8 cellular contexts compared by ENCODE assay signal in genomic region chr5:39057745-39058144, GRCh38. TPM values are rescaled to one million over a fixed set of nuclear protein-coding genes. Genes with fewer than 3 reads are reported as not detected.
DNase-seq lines count a peak whose midpoint lies in the region; ATAC-seq and TF ChIP-seq lines count a peak whose summit lies in the region.

No MANE protein-coding gene starts in this region.

- no peaks in the 10 kb centered on the region for H3K9me3 ChIP-seq in endocrine pancreas (ENCODE audit: control insufficient read depth, low read length)
- H3K9me3 ChIP-seq in suprapubic skin, result no peaks in the 10 kb centered on the region
- H3K9me3 ChIP-seq in tibial artery, result no peaks in the 10 kb centered on the region

- DNase-seq in activated naive CD4-positive, alpha-beta T cell treated with anti-CD3 and anti-CD28 coated beads, Interleukin-2, amount 10 ng/mL, durations not matched to agents 7 days and 5 days, result no peak
- DNase-seq in activated naive CD4-positive, alpha-beta T cell treated with anti-CD3 and anti-CD28 coated beads for 36 hours, result no peak
- no peak for DNase-seq in suprapubic skin (ENCODE audit: low spot score in 2 of 2)
- DNase-seq in tibial artery, result no peak
- DNase-seq in HT-29 (ENCODE audit: low spot score), result no peak
- DNase-seq in stimulated activated naive CD4-positive, alpha-beta T cell (lab: John Stamatoyannopoulos, UW), result no peak

- H3K9me3 Mint-ChIP-seq in activated naive CD4-positive, alpha-beta T cell treated with anti-CD3 and anti-CD28 coated beads, Interleukin-2, amount 10 ng/mL, durations not matched to agents 7 days and 5 days, result no peaks in the 10 kb centered on the region
- no peaks in the 10 kb centered on the region for H3K9me3 Mint-ChIP-seq in activated naive CD4-positive, alpha-beta T cell treated with anti-CD3 and anti-CD28 coated beads for 36 hours

- H3K4me3 Mint-ChIP-seq in activated naive CD4-positive, alpha-beta T cell treated with anti-CD3 and anti-CD28 coated beads, Interleukin-2, amount 10 ng/mL, durations not matched to agents 7 days and 5 days, result peak overlapping the region; percentile 57
- no peak overlapping the region for H3K4me3 Mint-ChIP-seq in activated naive CD4-positive, alpha-beta T cell treated with anti-CD3 and anti-CD28 coated beads for 36 hours

- H3K9ac ChIP-seq in endocrine pancreas (ENCODE audit: control insufficient read depth, insufficient read depth, low read length), result no peak overlapping the region

- H3K36me3 ChIP-seq in endocrine pancreas (ENCODE audit: control insufficient read depth, insufficient read depth, low read length) (no peaks in the 10 kb centered on the region), suprapubic skin (no peaks in the 10 kb centered on the region), tibial artery (peaks cover 0 to 7% (median 0%) of the 10 kb centered on the region in 3 donors)

- ATAC-seq in HG03442 (IDR thresholded peaks at IDR 0.05; ENCODE audit: unreplicated experiment), result peak; percentile 50

- H3K4me3 ChIP-seq in endocrine pancreas (ENCODE audit: control insufficient read depth, insufficient read depth, low read length) (peak overlapping the region; percentile 91), suprapubic skin (peak overlapping the region; percentile 22), tibial artery (peak overlapping the region in 1 of 2 donors; percentile 18)

- H3K4me1 ChIP-seq in endocrine pancreas (ENCODE audit: control insufficient read depth, insufficient read depth, low read length), result peaks cover 68% of the 10 kb centered on the region
- H3K4me1 ChIP-seq in suprapubic skin, result peaks cover 36% of the 10 kb centered on the region
- peaks cover 0 to 38% (median 11%) of the 10 kb centered on the region in 4 donors for H3K4me1 ChIP-seq in tibial artery

- no peaks in the 10 kb centered on the region for H3K27me3 ChIP-seq in endocrine pancreas (ENCODE audit: control insufficient read depth, insufficient read depth, low read length)
- H3K27me3 ChIP-seq in suprapubic skin, result no peaks in the 10 kb centered on the region
- H3K27me3 ChIP-seq in tibial artery, result no peaks in the 10 kb centered on the region

- peak overlapping the region; percentile 3 for H3K27ac Mint-ChIP-seq in activated naive CD4-positive, alpha-beta T cell treated with anti-CD3 and anti-CD28 coated beads, Interleukin-2, amount 10 ng/mL, durations not matched to agents 7 days and 5 days
- H3K27ac Mint-ChIP-seq in activated naive CD4-positive, alpha-beta T cell treated with anti-CD3 and anti-CD28 coated beads for 36 hours, result no peak overlapping the region

- H3K36me3 Mint-ChIP-seq in activated naive CD4-positive, alpha-beta T cell treated with anti-CD3 and anti-CD28 coated beads, Interleukin-2, amount 10 ng/mL, durations not matched to agents 7 days and 5 days, result peaks cover 11% of the 10 kb centered on the region
- H3K36me3 Mint-ChIP-seq in activated naive CD4-positive, alpha-beta T cell treated with anti-CD3 and anti-CD28 coated beads for 36 hours (ENCODE audit: low read depth), result no peaks in the 10 kb centered on the region

- TF ChIP-seq CTCF in suprapubic skin (IDR thresholded peaks at IDR 0.05) (no peak), tibial artery (IDR thresholded peaks at IDR 0.05) (no peak)

- H3K4me1 Mint-ChIP-seq in activated naive CD4-positive, alpha-beta T cell treated with anti-CD3 and anti-CD28 coated beads, Interleukin-2, amount 10 ng/mL, durations not matched to agents 7 days and 5 days, result peaks cover 25% of the 10 kb centered on the region
- H3K4me1 Mint-ChIP-seq in activated naive CD4-positive, alpha-beta T cell treated with anti-CD3 and anti-CD28 coated beads for 36 hours (ENCODE audit: low read depth), result peaks cover 50% of the 10 kb centered on the region

- CTCF ChIA-PET in activated naive CD4-positive, alpha-beta T cell treated with anti-CD3 and anti-CD28 coated beads, Interleukin-2, amount 10 ng/mL, durations not matched to agents 7 days and 5 days (lab: Charles Lee), result interaction anchor here (1.5 kb wide), 1 partner anchor 23 kb away, joined by 4 read pairs; no protein-coding TSS in a partner anchor
- CTCF ChIA-PET in activated naive CD4-positive, alpha-beta T cell treated with anti-CD3 and anti-CD28 coated beads for 36 hours (lab: Charles Lee), result no interaction called here

- TF ChIP-seq POLR2A in suprapubic skin (IDR thresholded peaks at IDR 0.05), result no peak

- H3K27me3 Mint-ChIP-seq in activated naive CD4-positive, alpha-beta T cell treated with anti-CD3 and anti-CD28 coated beads, Interleukin-2, amount 10 ng/mL, durations not matched to agents 7 days and 5 days, result no peaks in the 10 kb centered on the region
- no peaks in the 10 kb centered on the region for H3K27me3 Mint-ChIP-seq in activated naive CD4-positive, alpha-beta T cell treated with anti-CD3 and anti-CD28 coated beads for 36 hours (ENCODE audit: low read depth)

- H3K27ac ChIP-seq in suprapubic skin, result no peak overlapping the region
- peak overlapping the region in 1 of 2 donors; percentile 28 for H3K27ac ChIP-seq in tibial artery

- WGBS in suprapubic skin, result 20% methylated on average over 2 of the region's 2 CpGs

- no peak for TF ChIP-seq EP300 in suprapubic skin (IDR thresholded peaks at IDR 0.05)

- intact Hi-C loops in activated naive CD4-positive, alpha-beta T cell treated with anti-CD3 and anti-CD28 coated beads for 36 hours (cut with micrococcal nuclease), result loop anchor here (1.0 to 2.0 kb wide), 3 partner anchors 9 to 15 kb away; no protein-coding TSS in a partner anchor
- intact Hi-C loops in tibial artery (cut with DNase I; ENCODE audit: low total_unique reads), result no loop called here

RNA-seq across cellular contexts. Expression of gene RICTOR, which starts 16.5 kb away (rescaled TPM):
- 10 to 100 TPM; 25.0 to 26.1 TPM for total RNA-seq in activated naive CD4-positive, alpha-beta T cell treated with anti-CD3 and anti-CD28 coated beads for 36 hours
- 10 to 100 TPM; 24.9 to 92.6 (median 28.7) TPM for total RNA-seq in suprapubic skin
- 11.3 and 12.8 TPM in 2 replicates for total RNA-seq in HT-29 (2014; rRNA removed; shearing (Covaris generic))
